12 cellular contexts compared by ENCODE assay signal in the genomic region with DNA sequence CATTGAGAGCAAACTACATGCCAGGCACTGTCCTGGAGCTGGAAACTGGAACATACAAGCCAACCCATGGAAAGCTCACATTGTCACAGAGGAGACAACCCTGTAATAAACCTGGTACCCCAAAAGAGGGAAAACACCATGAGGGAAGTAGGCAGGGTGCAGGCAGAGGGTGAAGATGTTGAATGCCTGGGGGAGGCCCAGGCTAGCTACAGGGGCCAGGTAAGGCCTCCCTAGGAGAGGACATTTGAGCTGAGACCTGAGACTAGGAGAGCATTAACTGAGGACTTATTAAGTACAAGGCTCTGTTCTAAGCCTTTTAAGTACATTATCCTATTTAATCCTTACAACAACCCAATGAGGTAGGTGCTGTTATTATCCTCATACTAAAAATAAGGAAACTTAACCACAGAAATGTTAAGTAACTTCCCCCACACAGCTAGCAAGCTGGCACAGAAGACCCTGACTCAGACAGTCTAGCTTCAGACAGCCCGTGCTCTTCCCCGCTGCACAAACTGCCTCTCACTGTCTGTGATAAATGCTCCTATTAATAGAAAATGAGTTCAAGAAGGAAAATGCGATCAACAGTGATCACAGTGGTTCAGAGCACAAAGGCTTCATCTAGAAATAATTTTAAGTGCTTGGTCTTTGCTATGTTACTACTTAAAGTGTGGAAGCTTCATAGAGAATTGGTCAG. TPM values are rescaled to one million over a fixed set of nuclear protein-coding genes. Genes with fewer than 3 reads are reported as not detected.
DNase-seq lines count a peak whose midpoint lies in the region; ATAC-seq, FAIRE-seq and TF ChIP-seq lines count a peak whose summit lies in the region.
"Had no signal": no experiment of that assay in that cellular context is flagged by ENCODE, and none has a peak within 500 bp of the region (broad histone marks: within the 10 kb centered on the region; RNA-seq: fewer than 3 reads in every experiment).

No MANE protein-coding gene starts in this region.

- POLR2A ChIA-PET in H1 (lab: Charles Lee; ENCODE audit: partially characterized antibody), result interaction anchor here (0.5 to 3.9 kb wide), 8 partner anchors 14 to 524 kb away, joined by 3 to 20 read pairs (median 3); no protein-coding TSS in a partner anchor

- peaks cover 3 to 27% (median 25%) of the 10 kb centered on the region in 4 experiments for H3K4me1 ChIP-seq in H1 (replicated peaks in 1 of 4; ENCODE audit: control insufficient read depth in 3 of 4, insufficient read depth in 4 of 4, low read length in 3 of 4)
- H3K4me1 ChIP-seq in MM.1S (ENCODE audit: low read length), result peaks cover 8% of the 10 kb centered on the region; the same call in 1 of the 2 replicates

- no peaks in the 10 kb centered on the region for H3F3A ChIP-seq in MM.1S (ENCODE audit: insufficient read depth, low read length)

- no peaks in the 10 kb centered on the region for H3K79me1 ChIP-seq in H1 (ENCODE audit: low read depth, low read length)

- H3K36me3 Mint-ChIP-seq in activated naive CD4-positive, alpha-beta T cell treated with anti-CD3 and anti-CD28 coated beads, Interleukin-2, amount 50 U/mL, for 72 hours, result peaks cover 0 to 6% of the 10 kb centered on the region in 2 donors

- H3K27me3 ChIP-seq in H1 (replicated peaks in 1 of 4; ENCODE audit: control insufficient read depth in 3 of 4, extremely low read depth in 1 of 4, insufficient read depth in 3 of 4, low read length in 3 of 4), result no peaks in the 10 kb centered on the region
- no peaks in the 10 kb centered on the region for H3K27me3 ChIP-seq in MM.1S (replicated peaks; ENCODE audit: insufficient read depth, low read length)
- H3K27me3 ChIP-seq: esophagus muscularis mucosa, transverse colon had no signal

- no peak overlapping the region for H3K27ac ChIP-seq in H1 (ENCODE audit: low read depth, low read length)
- H3K27ac ChIP-seq in MM.1S (ENCODE audit: low read length), result no peak overlapping the region
- H3K27ac ChIP-seq: esophagus muscularis mucosa, transverse colon had no signal

- H3K79me2 ChIP-seq in H1 (ENCODE audit: control insufficient read depth in 1 of 2, insufficient read depth in 2 of 2, low read length in 2 of 2) (no peaks in the 10 kb centered on the region), MM.1S (ENCODE audit: low read length) (no peaks in the 10 kb centered on the region)

- DNase-seq in CD1c-positive myeloid dendritic cell (ENCODE audit: extremely low spot score), result peak; percentile 54
- DNase-seq in NOMO-1 (lab: John Stamatoyannopoulos, UW; ENCODE audit: unreplicated experiment in 2 of 2), result peak; percentile 51 to 77
- DNase-seq in H1 (ENCODE audit: low read depth in 1 of 2, low spot score in 2 of 2), result no peak
- peak in 41 of 56 donors; percentile 6 to 73 (median 29) for DNase-seq in nucleus accumbens (lab: John Stamatoyannopoulos, UW)
- DNase-seq in activated naive CD4-positive, alpha-beta T cell treated with anti-CD3 and anti-CD28 coated beads, Interleukin-2, amount 50 U/mL, for 72 hours (ENCODE audit: low spot score in 2 of 2), result no peak
- no peak for DNase-seq in MM.1S
- DNase-seq in GM12891 (ENCODE audit: insufficient read length, low spot score), result no peak
- DNase-seq: NCI-H524 treated with DMSO at 0.1 percent for 48 hours, transverse colon had no signal

- no peak overlapping the region for H3K27ac Mint-ChIP-seq in activated naive CD4-positive, alpha-beta T cell treated with anti-CD3 and anti-CD28 coated beads, Interleukin-2, amount 50 U/mL, for 72 hours
- H3K27ac Mint-ChIP-seq: activated naive CD8-positive, alpha-beta T cell had no signal

- no peak for TF ChIP-seq EP300 in H1 (IDR thresholded peaks at IDR 0.05; ENCODE audit: borderline replicate concordance in 1 of 2, low read depth in 2 of 2, low read length in 2 of 2)

- peak overlapping the region; percentile 60; the same call in 1 of the 2 replicates for H2BK5ac ChIP-seq in H1 (ENCODE audit: low read depth, low read length)

- no peak overlapping the region for H3K23ac ChIP-seq in H1 (ENCODE audit: insufficient read length)

- no peaks in the 10 kb centered on the region for H3K9me3 ChIP-seq in H1 (ENCODE audit: insufficient read depth in 2 of 2, low read depth in 1 of 2, low read length in 1 of 2)
- no peaks in the 10 kb centered on the region for H3K9me3 ChIP-seq in MM.1S (replicated peaks; ENCODE audit: insufficient read depth, low read length)
- H3K9me3 ChIP-seq: esophagus muscularis mucosa, transverse colon had no signal

- H3K36me3 ChIP-seq in H1 (ENCODE audit: control insufficient read depth in 2 of 4, insufficient read depth in 4 of 4, low read length in 3 of 4), result peaks cover 0 to 5% (median 2%) of the 10 kb centered on the region in 4 experiments; a peak in 2 of 8 replicates
- H3K36me3 ChIP-seq in MM.1S (replicated peaks; ENCODE audit: insufficient read depth, low read length), result no peaks in the 10 kb centered on the region
- H3K36me3 ChIP-seq: esophagus muscularis mucosa, transverse colon had no signal

- no peak overlapping the region for H2BK20ac ChIP-seq in H1 (ENCODE audit: low read length)

- H3K4ac ChIP-seq in H1 (replicated peaks; ENCODE audit: insufficient read length, low read depth, low read length), result no peak overlapping the region

- H3K9ac ChIP-seq in H1 (replicated peaks in 1 of 4; ENCODE audit: extremely low read depth in 1 of 4, low read depth in 3 of 4, low read length in 3 of 4) (no peak overlapping the region), MM.1S (ENCODE audit: low read length) (no peak overlapping the region)

- H3K18ac ChIP-seq in H1 (ENCODE audit: extremely low read depth, low read length), result no peak overlapping the region; the same call in 1 of the 2 replicates

- TF ChIP-seq CTCF in H1 (IDR thresholded peaks at IDR 0.05; ENCODE audit: control extremely low read depth in 1 of 3, insufficient read depth in 1 of 3, low read depth in 1 of 3, low read length in 3 of 3) (no peak), MM.1S (IDR thresholded peaks at IDR 0.05; ENCODE audit: low read length) (no peak)

- H3K23me2 ChIP-seq in H1 (ENCODE audit: low read depth, low read length), result no peaks in the 10 kb centered on the region

- peak overlapping the region; percentile 78; the same call in 1 of the 2 replicates for H2BK12ac ChIP-seq in H1 (ENCODE audit: low read depth, low read length)

- peak overlapping the region; percentile 66 for H2BK120ac ChIP-seq in H1 (replicated peaks; ENCODE audit: low read depth, low read length)

- H2BK15ac ChIP-seq in H1 (ENCODE audit: low read length), result no peak overlapping the region

- H2AFZ ChIP-seq in H1 (ENCODE audit: low read length), result no peak overlapping the region
- no peak overlapping the region for H2AFZ ChIP-seq in MM.1S (ENCODE audit: low read length)

- H3K14ac ChIP-seq in H1 (ENCODE audit: insufficient read length), result no peak overlapping the region

- no peak overlapping the region for H3K56ac ChIP-seq in H1 (replicated peaks; ENCODE audit: insufficient read length, low read depth, low read length)

- H4K20me1 ChIP-seq in H1 (replicated peaks in 1 of 2; ENCODE audit: control insufficient read depth in 1 of 2, insufficient read depth in 2 of 2, low read length in 2 of 2) (no peaks in the 10 kb centered on the region), MM.1S (ENCODE audit: insufficient read depth, low read length) (no peaks in the 10 kb centered on the region)

- CTCF ChIA-PET in H1 (lab: Charles Lee; ENCODE audit: partially characterized antibody), result interaction anchor here (0.7 to 2.6 kb wide), 12 partner anchors 13 to 213 kb away, joined by 3 to 18 read pairs (median 3); no protein-coding TSS in a partner anchor

- H3K9me3 Mint-ChIP-seq in activated naive CD4-positive, alpha-beta T cell treated with anti-CD3 and anti-CD28 coated beads, Interleukin-2, amount 50 U/mL, for 72 hours, result no peaks in the 10 kb centered on the region

- no peak for TF ChIP-seq POLR2A in H1 (IDR thresholded peaks at IDR 0.05; ENCODE audit: control extremely low read depth in 1 of 2, low read depth in 2 of 2, low read length in 2 of 2)
- no peak for TF ChIP-seq POLR2A in GM12891 (IDR thresholded peaks at IDR 0.05; ENCODE audit: low read depth, low read length)

- no peak overlapping the region for H3K4me2 ChIP-seq in H1 (ENCODE audit: insufficient read depth in 1 of 2, low read depth in 2 of 2, low read length in 2 of 2)
- H3K4me2 ChIP-seq in MM.1S (ENCODE audit: low read depth, low read length), result no peak overlapping the region

- no peak for FAIRE-seq in H1 (lab: Jason Lieb, UNC)
- FAIRE-seq in GM12891 (lab: Jason Lieb, UNC), result no peak

- no peaks in the 10 kb centered on the region for H3K9me2 ChIP-seq in MM.1S (replicated peaks; ENCODE audit: insufficient read depth, low read length)

- H4K91ac ChIP-seq in H1 (replicated peaks; ENCODE audit: insufficient read length, low read length), result peak overlapping the region; percentile 82

- H2AK5ac ChIP-seq in H1 (ENCODE audit: low read depth, low read length), result no peak overlapping the region

- ATAC-seq in activated naive CD4-positive, alpha-beta T cell treated with anti-CD3 and anti-CD28 coated beads, Interleukin-2, amount 50 U/mL, for 72 hours, result no peak
- ATAC-seq in GM21717 (IDR thresholded peaks at IDR 0.05; ENCODE audit: unreplicated experiment), result no peak

- H3K4me3 ChIP-seq in H1 (ENCODE audit: extremely low read depth in 1 of 4, insufficient read depth in 2 of 4, low read depth in 3 of 4, low read length in 4 of 4) (no peak overlapping the region), MM.1S (ENCODE audit: low read length) (no peak overlapping the region)
- H3K4me3 ChIP-seq: esophagus muscularis mucosa, transverse colon had no signal

- H4K5ac ChIP-seq in H1 (ENCODE audit: insufficient read length, low read depth, low read length), result no peak overlapping the region

- no peak for TF ChIP-seq RAD21 in H1 (IDR thresholded peaks at IDR 0.05 in 1 of 2, conservative IDR thresholded peaks at IDR 0.05 in 1 of 2; ENCODE audit: low read depth in 2 of 2, low read length in 2 of 2)

- H4K8ac ChIP-seq in H1 (ENCODE audit: extremely low read depth, insufficient read depth, low read length), result no peak overlapping the region

- WGBS in H1 (ENCODE audit: extremely low coverage in 1 of 2, insufficient coverage in 1 of 2, insufficient read length in 1 of 2, insufficient replicate concordance in 2 of 2, low coverage in 1 of 2, low lambda C conversion rate in 2 of 2, missing lambda C conversion rate in 1 of 2), 2 experiments, result 80% methylated on average over 3 of the region's 3 CpGs; no CpG with 5 or more reads in 1 of the 2 experiments

RNA-seq across cellular contexts. Expression of a gene that starts 41.8 kb away (rescaled TPM):
- 61.3 and 61.4 TPM in 2 replicates for total RNA-seq in H1 (2021; fragmentation: NEBNext Ultra II Directional; extraction: Animal tissue kit (Norgen Biotek cat#: 25700))
- 11.8 and 19.5 TPM in 2 replicates for polyA plus RNA-seq in H1 (2011; rRNA removed)
- polyA plus RNA-seq in H1 (2011; cell fraction: cytosol; rRNA removed), result 16.8 TPM
- 14.6 TPM for polyA plus RNA-seq in H1 (2011; cell fraction: nucleus; rRNA removed)
- polyA plus RNA-seq in H1 (2012, experiment 1 of 2), result 30.0 to 45.5 TPM (median 33.7 TPM) in 4 replicates
- 3.2 TPM for polyA plus RNA-seq in H1 (2012, experiment 2 of 2)
- 54.2 TPM for polyA plus RNA-seq in H1 (2013, experiment 1 of 2)
- 50.5 TPM for polyA plus RNA-seq in H1 (2013, experiment 2 of 2)
- 42.1 and 46.2 TPM in 2 replicates for polyA minus RNA-seq in H1 (2011; rRNA and poly(A)+ RNA removed)
- 31.3 TPM for polyA minus RNA-seq in H1 (2011; cell fraction: cytosol; rRNA and poly(A)+ RNA removed)
- polyA minus RNA-seq in H1 (2011; cell fraction: nucleus; rRNA and poly(A)+ RNA removed), result 38.9 TPM
- total RNA-seq in activated naive CD4-positive, alpha-beta T cell treated with anti-CD3 and anti-CD28 coated beads, Interleukin-2, amount 50 U/mL, for 72 hours, result 10 to 100 TPM; 16.2 to 19.2 TPM
- 11.9 TPM for polyA plus RNA-seq in GM12891 (2012; ENCODE audit: low read depth, missing spikeins)

Comparison
In these comparisons a context has a peak if more than half of its experiments do, and no peak if none do; other contexts are left out.
1. DNase-seq: peak in CD1c-positive myeloid dendritic cell (single experiment), NOMO-1 (2 of 2) and nucleus accumbens (41 of 56); none in H1 (0 of 2), activated naive CD4-positive, alpha-beta T cell treated with anti-CD3 and anti-CD28 coated beads, Interleukin-2, amount 50 U/mL, for 72 hours (0 of 2), MM.1S (single experiment) and GM12891 (single experiment).